Comparison of ENCODE assay signal across 21 cellular contexts in the genomic region with DNA sequence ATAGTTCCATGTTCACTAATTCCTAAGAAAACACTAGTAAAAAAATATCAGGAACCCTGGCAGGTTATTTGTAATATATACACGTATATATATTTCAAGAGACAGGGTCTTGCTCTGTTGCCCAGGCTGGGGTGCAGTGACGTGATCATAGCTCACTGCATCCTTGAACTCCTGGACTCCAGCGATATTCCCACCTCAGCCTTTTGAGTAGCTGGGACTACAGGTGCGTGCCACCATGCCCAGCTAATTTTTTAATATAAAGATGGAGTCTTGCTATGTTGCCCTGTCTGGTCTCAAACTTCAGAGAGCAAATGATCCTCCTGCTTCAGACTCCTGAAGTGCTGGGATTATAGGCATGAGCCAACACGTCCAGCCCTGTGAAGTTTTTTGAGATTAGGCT. TPM values are rescaled to one million over a fixed set of nuclear protein-coding genes. Genes with fewer than 3 reads are reported as not detected.
DNase-seq lines count a peak whose midpoint lies in the region; ATAC-seq, FAIRE-seq and TF ChIP-seq lines count a peak whose summit lies in the region.
"Had no signal": no experiment of that assay in that cellular context is flagged by ENCODE, and none has a peak within 500 bp of the region (broad histone marks: within the 10 kb centered on the region; RNA-seq: fewer than 3 reads in every experiment).

No MANE protein-coding gene starts in this region.

- no peak for TF ChIP-seq RAD21 in A549 (conservative IDR thresholded peaks at IDR 0.05 in 1 of 2, IDR thresholded peaks at IDR 0.05 in 1 of 2)
- no peak for TF ChIP-seq RAD21 in K562 (CRISPR knock-in tag; conservative IDR thresholded peaks at IDR 0.05 in 1 of 2, IDR thresholded peaks at IDR 0.05 in 1 of 2)

- CTCF ChIA-PET in A549 (lab: Yijun Ruan, JAX), result interaction anchor here (1.0 to 7.3 kb wide), 7 partner anchors 9 to 116 kb away, joined by 3 to 51 read pairs (median 3); a partner anchor contains a TSS
- CTCF ChIA-PET in HEK293 (lab: Yijun Ruan, JAX), result interaction anchor here (0.6 to 4.0 kb wide), 5 partner anchors 8 to 78 kb away, joined by 3 to 17 read pairs (median 4); no protein-coding TSS in a partner anchor
- CTCF ChIA-PET in K562 (lab: Yijun Ruan, JAX; ENCODE audit: low intra/inter-chr PET ratio), result no interaction called here

- FAIRE-seq in A549 (lab: Jason Lieb, UNC), result no peak
- no peak for FAIRE-seq in K562 (lab: Jason Lieb, UNC)
- FAIRE-seq: G401.6, GM12878, GM19239 had no signal

- in situ Hi-C loops in K562 (cut with MboI), result no loop called here

- no peaks in the 10 kb centered on the region for H4K20me1 ChIP-seq in K562 (replicated peaks; ENCODE audit: control insufficient read depth, insufficient read depth, low read length)

- 88% methylated on average over 5 of the region's 5 CpGs for WGBS in A549 (ENCODE audit: missing lambda C conversion rate)
- WGBS in K562 (ENCODE audit: insufficient coverage, low coverage, missing lambda C conversion rate), result 10% methylated on average over 5 of the region's 5 CpGs

- peaks cover 70% of the 10 kb centered on the region for H3K4me1 ChIP-seq in A549
- peaks cover 3% of the 10 kb centered on the region; the same call in 1 of the 2 replicates for H3K4me1 ChIP-seq in HEK293 (ENCODE audit: control insufficient read depth, insufficient read depth, low read length)
- H3K4me1 ChIP-seq in K562 (replicated peaks in 1 of 2; ENCODE audit: control insufficient read depth in 2 of 2, insufficient read depth in 2 of 2, low read length in 2 of 2), result peaks cover 6 to 14% of the 10 kb centered on the region in 2 experiments; a peak in 3 of 5 replicates
- H3K4me1 ChIP-seq: HAP-1 had no signal

- no TSS peak for BruUV-seq in K562 (replicated peaks; lab: Mats Ljungman, UMichigan)

- no peak overlapping the region for H3K9ac ChIP-seq in K562 (ENCODE audit: insufficient read depth in 1 of 2, low read depth in 2 of 2, low read length in 2 of 2)
- H3K9ac ChIP-seq: GM23248 had no signal

- no peak for DNase-seq in A549 (ENCODE audit: low read depth in 1 of 2, low spot score in 1 of 2)
- no peak for DNase-seq in K562 (ENCODE audit: extremely low read depth in 1 of 4, low spot score in 3 of 4)
- DNase-seq in posterior vena cava (ENCODE audit: low spot score), result peak; percentile 14
- no peak for DNase-seq in activated CD4-positive, alpha-beta T cell treated with anti-CD3 and anti-CD28 coated beads for 48 hours
- no peak for DNase-seq in NCI-H187 treated with DMSO at 0.1 percent for 48 hours (lab: John Stamatoyannopoulos, UW)
- DNase-seq in HUDEP-2 (lab: John Stamatoyannopoulos, UW; ENCODE audit: unreplicated experiment in 76 of 76), result no peak
- DNase-seq: 8988T; C1 segment of cervical spinal cord; CD4-positive, alpha-beta memory T cell; COR-L47; DMS153; DND-41; GM23248 had no signal

- no peak for TF ChIP-seq POLR2A in A549 (IDR thresholded peaks at IDR 0.05; ENCODE audit: low read length)
- TF ChIP-seq POLR2A in K562 (conservative IDR thresholded peaks at IDR 0.05), result no peak

- TF ChIP-seq EP300 in A549 (IDR thresholded peaks at IDR 0.05) (no peak), K562 (IDR thresholded peaks at IDR 0.05; ENCODE audit: low read length) (no peak)

- TF ChIP-seq CTCF in A549 (IDR thresholded peaks at IDR 0.05) (no peak), HEK293 (tag by site-specific recombination; IDR thresholded peaks at IDR 0.05) (no peak), K562 (IDR thresholded peaks at IDR 0.05 in 2 of 3, conservative IDR thresholded peaks at IDR 0.05 in 1 of 3; ENCODE audit: insufficient read depth in 2 of 3, low read depth in 1 of 3, low read length in 3 of 3) (no peak)

- H3K36me3 ChIP-seq in HEK293 (ENCODE audit: control insufficient read depth in 2 of 2, insufficient read depth in 1 of 2, low read length in 2 of 2), result peaks cover 0 to 21% of the 10 kb centered on the region in 2 experiments; a peak in 2 of 3 replicates
- no peaks in the 10 kb centered on the region for H3K36me3 ChIP-seq in K562 (ENCODE audit: control insufficient read depth, insufficient read depth, low read length)
- H3K36me3 ChIP-seq: HAP-1 had no signal

- H3K4me2 ChIP-seq in A549, result no peak overlapping the region
- H3K4me2 ChIP-seq in K562 (ENCODE audit: insufficient read depth, low read length), result no peak overlapping the region

- H3K27ac ChIP-seq in A549 (0 out of 6 replicates have a peak overlapping the region, but pooled peaks of 1 of the 2 experiments have one; percentile 3), HEK293 (ENCODE audit: extremely low read depth, low read depth, low read length) (no peak overlapping the region), K562 (ENCODE audit: extremely low read depth, low read depth, low read length) (no peak overlapping the region)
- H3K27ac ChIP-seq: GM23248 had no signal

- peaks cover 9 to 37% of the 10 kb centered on the region in 2 experiments; a peak in 4 of 5 replicates for H3K27me3 ChIP-seq in K562 (ENCODE audit: control insufficient read depth in 2 of 2, insufficient read depth in 2 of 2, low read length in 2 of 2)

- H3K4me3 ChIP-seq in A549 (no peak overlapping the region), HEK293 (ENCODE audit: low read depth, low read length) (no peak overlapping the region), K562 (no peak overlapping the region)
- H3K4me3 ChIP-seq: GM12878, GM23248, HAP-1 had no signal

- H3K79me2 ChIP-seq in K562 (ENCODE audit: control insufficient read depth, insufficient read depth, low read length), result no peaks in the 10 kb centered on the region

- no peaks in the 10 kb centered on the region for H3K9me1 ChIP-seq in K562 (ENCODE audit: control insufficient read depth, insufficient read depth, low read length)

- ATAC-seq in A549, result no peak
- ATAC-seq in K562, result no peak
- ATAC-seq: GM12878 had no signal

- H3K9me3 ChIP-seq in A549 (no peaks in the 10 kb centered on the region), HEK293 (ENCODE audit: control insufficient read depth, insufficient read depth, low read depth, low read length) (no peaks in the 10 kb centered on the region), K562 (replicated peaks; ENCODE audit: control insufficient read depth, insufficient read depth, low read depth, low read length) (no peaks in the 10 kb centered on the region)
- H3K9me3 ChIP-seq: HAP-1 had no signal

- POLR2A ChIA-PET in A549 (lab: Yijun Ruan, JAX), result no interaction called here
- POLR2A ChIA-PET in HEK293 (lab: Yijun Ruan, JAX), result interaction anchor here (2.4 kb wide), 1 partner anchor 16 kb away, joined by 7 read pairs; a partner anchor contains a TSS
- POLR2A ChIA-PET in K562 (lab: Yijun Ruan, JAX), result interaction anchor here (1.5 kb wide), 1 partner anchor 13 kb away, joined by 3 read pairs; no protein-coding TSS in a partner anchor

- no peak overlapping the region for H2AFZ ChIP-seq in K562 (ENCODE audit: low read depth, low read length)
- H2AFZ ChIP-seq: GM23248 had no signal

- intact Hi-C loops in K562 (cut with micrococcal nuclease), result no loop called here
- intact Hi-C loops in posterior vena cava (cut with DNase I), result no loop called here

RNA-seq across cellular contexts. Expression of a gene that starts 16.2 kb away (rescaled TPM):
- polyA plus RNA-seq in A549 (2011; rRNA removed), result 296 and 321 TPM in 2 replicates
- polyA plus RNA-seq in A549 (2012; cell fraction: cytosol; rRNA removed), result 275 and 331 TPM in 2 replicates
- 582 and 654 TPM in 2 replicates for polyA plus RNA-seq in A549 (2012; cell fraction: nucleus; rRNA removed)
- polyA plus RNA-seq in A549 (2017; fragmentation: RNase III; extraction: RNeasy Plus Mini Kit Qiagen cat#74134 plus additional on column Dnase treatment), result 173 to 207 TPM (median 197 TPM) in 3 replicates
- 913 and 975 TPM in 2 replicates for polyA minus RNA-seq in A549 (2011; rRNA and poly(A)+ RNA removed)
- 0.16 and 0.65 TPM in 2 replicates for total RNA-seq in K562 (2011; cell fraction: chromatin; rRNA removed; ENCODE audit: low replicate concordance)
- 0.17 and 0.26 TPM in 2 replicates for total RNA-seq in K562 (2011; cell fraction: nucleolus; rRNA removed)
- 0.07 and 0.23 TPM in 2 replicates for total RNA-seq in K562 (2011; cell fraction: nucleoplasm; rRNA removed)
- not detected in 2 replicates for total RNA-seq in K562 (2014; rRNA removed)
- total RNA-seq in K562 (2014; rRNA removed; fragmentation: Illumina TruSeq; extraction: Trizol), result not detected in 2 replicates
- not detected in 2 replicates for total RNA-seq in K562 (2015; rRNA removed; fragmentation: Illumina TruSeq; extraction: Trizol)
- 0.64 and 0.78 TPM in 2 replicates for total RNA-seq in K562 (2021)
- polyA plus RNA-seq in K562 (2011; rRNA removed), result 0.08 and 0.18 TPM in 2 replicates
- 0.28 and 0.66 TPM in 2 replicates for polyA plus RNA-seq in K562 (2011; cell fraction: cytosol; rRNA removed)
- polyA plus RNA-seq in K562 (2011; cell fraction: nucleus; rRNA removed), result 0.06 and 0.29 TPM in 2 replicates
- 0.03 and 0.04 TPM in 2 replicates for polyA plus RNA-seq in K562 (2012)
- 0.01 and 0.03 TPM in 2 replicates for polyA plus RNA-seq in K562 (2014; fragmentation: Illumina TruSeq; extraction: Trizol)
- polyA plus RNA-seq in K562 (2014; fragmentation: Nextera tagmentation; extraction: Ambion mirVana), result not detected
- 0.04 TPM in 1 of 2 replicates, not detected in the other for polyA plus RNA-seq in K562 (2014; rRNA removed)
- polyA minus RNA-seq in K562 (2011; rRNA and poly(A)+ RNA removed), result 0.18 and 0.53 TPM in 2 replicates
- polyA minus RNA-seq in K562 (2011; cell fraction: cytosol; rRNA and poly(A)+ RNA removed), result 0.38 and 2.5 TPM in 2 replicates
- polyA minus RNA-seq in K562 (2011; cell fraction: nucleus; rRNA and poly(A)+ RNA removed), result 0.44 and 0.54 TPM in 2 replicates
- total RNA-seq in posterior vena cava, result 10 to 100 TPM; 16.2 to 23.4 TPM
- total RNA-seq: CD4-positive, alpha-beta memory T cell had no signal

RNA-seq across cellular contexts. Expression of a gene that starts 44.4 kb away (rescaled TPM):
- polyA plus RNA-seq in A549 (2011; rRNA removed) (not detected in 2 replicates), A549 (2017; fragmentation: RNase III; extraction: RNeasy Plus Mini Kit Qiagen cat#74134 plus additional on column Dnase treatment) (not detected in 3 replicates), K562 (2011; rRNA removed) (0.08 TPM in 1 of 2 replicates, not detected in the other), K562 (2014; fragmentation: Illumina TruSeq; extraction: Trizol) (not detected in 2 replicates), K562 (2014; fragmentation: Nextera tagmentation; extraction: Ambion mirVana) (1 to 10 TPM; 1.0 to 1.1 TPM), K562 (2014; rRNA removed) (not detected in 2 replicates)
- 0.04 TPM in 1 of 2 replicates, not detected in the other for polyA plus RNA-seq in A549 (2012; cell fraction: cytosol; rRNA removed)
- 0.23 TPM in 2 replicates for polyA plus RNA-seq in A549 (2012; cell fraction: nucleus; rRNA removed)
- polyA minus RNA-seq in A549 (2011; rRNA and poly(A)+ RNA removed), result not detected in 2 replicates
- total RNA-seq in K562 (2011; cell fraction: chromatin; rRNA removed; ENCODE audit: low replicate concordance), result not detected in 2 replicates
- total RNA-seq in K562 (2011; cell fraction: nucleolus; rRNA removed), result not detected in 2 replicates
- total RNA-seq in K562 (2011; cell fraction: nucleoplasm; rRNA removed), result not detected in 2 replicates
- total RNA-seq in K562 (2014; rRNA removed) (not detected in 2 replicates), K562 (2014; rRNA removed; fragmentation: Illumina TruSeq; extraction: Trizol) (not detected in 2 replicates), K562 (2015; rRNA removed; fragmentation: Illumina TruSeq; extraction: Trizol) (not detected in 2 replicates), K562 (2021) (not detected in 2 replicates), posterior vena cava (not detected)
- polyA plus RNA-seq in K562 (2011; cell fraction: cytosol; rRNA removed), result not detected in 2 replicates
- not detected in 2 replicates for polyA plus RNA-seq in K562 (2011; cell fraction: nucleus; rRNA removed)
- 0.86 and 1.0 TPM in 2 replicates for polyA plus RNA-seq in K562 (2012)
- not detected in 2 replicates for polyA minus RNA-seq in K562 (2011; rRNA and poly(A)+ RNA removed)
- not detected in 2 replicates for polyA minus RNA-seq in K562 (2011; cell fraction: cytosol; rRNA and poly(A)+ RNA removed)
- not detected in 2 replicates for polyA minus RNA-seq in K562 (2011; cell fraction: nucleus; rRNA and poly(A)+ RNA removed)
- total RNA-seq: A673; CD4-positive, alpha-beta memory T cell; GM23248; H4 had no signal
- polyA plus RNA-seq: BJ, GM23248 had no signal

Comparison
In these comparisons a context has a peak if more than half of its experiments do, and no peak if none do; other contexts are left out.
1. RNA of a gene that starts 16.2 kb away (total RNA-seq): 16.2 to 23.4 TPM in posterior vena cava; 0.07 to 0.78 TPM in K562; every median in the first group is over 4 times any median in the second.